1 cellular context compared by ENCODE assay signal in genomic region chr16:1334739-1335138, GRCh38.
TF ChIP-seq lines count a peak whose summit lies in the region.

No MANE protein-coding gene starts in this region.

TF ChIP-seq in IMR-90, 13 proteins besides CTCF, POLR2A, EP300 and RAD21:
- TF ChIP-seq BHLHE40 (IDR thresholded peaks at IDR 0.05; ENCODE audit: low read depth, low read length) (no peak), NFE2L2 (IDR thresholded peaks at IDR 0.05; ENCODE audit: low read depth, low read length) (no peak), MAFK (IDR thresholded peaks at IDR 0.05; ENCODE audit: low read depth, low read length) (no peak)
